Comparison of ENCODE assay signal across 8 cellular contexts in the genomic region with DNA sequence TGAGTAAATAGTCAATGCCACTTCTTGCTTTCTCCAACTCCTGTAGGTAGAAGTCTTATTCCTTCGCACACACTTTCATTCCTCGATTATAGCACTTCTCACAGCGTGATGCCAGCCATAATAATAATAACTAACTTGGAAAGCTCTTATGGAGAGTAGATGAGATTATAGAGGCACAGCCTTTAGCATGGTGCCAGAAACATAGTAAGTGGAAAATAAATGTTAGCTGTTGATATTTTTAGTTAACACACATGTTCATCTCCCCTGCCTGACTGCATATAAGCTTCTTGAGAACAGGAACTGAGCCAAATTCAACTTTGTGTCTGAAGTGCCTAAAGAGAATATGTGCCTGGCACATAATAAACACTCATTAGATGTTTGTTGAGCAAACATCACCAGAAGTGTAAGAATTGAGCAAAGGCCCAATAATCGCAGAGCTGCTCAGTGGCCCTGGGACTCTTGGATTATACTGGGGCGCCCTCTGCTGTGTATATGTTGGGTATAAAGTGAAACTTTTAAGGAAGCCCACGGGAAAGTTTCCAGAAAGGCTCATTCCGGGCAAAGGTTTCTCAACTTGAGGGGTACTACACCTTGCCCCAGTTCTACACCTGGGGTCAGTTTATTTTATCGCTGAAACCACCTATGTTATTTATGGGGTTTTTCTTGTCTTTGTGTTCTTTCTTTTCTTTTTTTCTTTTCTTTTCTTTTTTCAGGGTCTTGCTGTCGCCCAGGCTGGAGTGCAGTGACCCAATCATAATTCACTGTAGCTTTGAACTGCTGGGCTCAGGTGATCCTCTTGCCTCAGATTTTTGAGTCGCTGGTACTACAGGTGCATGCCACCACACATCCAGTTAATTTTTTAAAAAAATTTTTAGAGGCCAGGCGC. TPM values are rescaled to one million over a fixed set of nuclear protein-coding genes. Genes with fewer than 3 reads are reported as not detected.
DNase-seq lines count a peak whose midpoint lies in the region; ATAC-seq and TF ChIP-seq lines count a peak whose summit lies in the region.

No MANE protein-coding gene starts in this region.

- H3K4me1 ChIP-seq in MM.1S (ENCODE audit: low read length) (peaks cover 8% of the 10 kb centered on the region; the same call in 1 of the 2 replicates), psoas muscle (no peaks in the 10 kb centered on the region)

- no peak overlapping the region for H3K27ac Mint-ChIP-seq in activated naive CD4-positive, alpha-beta T cell treated with anti-CD3 and anti-CD28 coated beads, Interleukin-2, amount 10 ng/mL, durations not matched to agents 7 days and 5 days

- H4K20me1 ChIP-seq in MM.1S (ENCODE audit: insufficient read depth, low read length): no peaks in the 10 kb centered on the region

- no peaks in the 10 kb centered on the region for H3K9me2 ChIP-seq in MM.1S (replicated peaks; ENCODE audit: insufficient read depth, low read length)

- intact Hi-C loops in psoas muscle (cut with DNase I): loop anchor here (2.0 to 5.0 kb wide), 2 partner anchors 112 to 113 kb away; no protein-coding TSS in a partner anchor

- peak overlapping the region; percentile 60 for H2AFZ ChIP-seq in MM.1S (ENCODE audit: low read length)

- DNase-seq in COLO829 (ENCODE audit: low spot score): peak; percentile 73
- DNase-seq in MM.1S: peak; percentile 71
- peak; percentile 28 for DNase-seq in SK-N-DZ (ENCODE audit: low spot score)
- peak; percentile 72 for DNase-seq in activated naive CD4-positive, alpha-beta T cell treated with anti-CD3 and anti-CD28 coated beads, Interleukin-2, amount 10 ng/mL, durations not matched to agents 7 days and 5 days
- DNase-seq in glomerular visceral epithelial cell (ENCODE audit: extremely low spot score): peak; percentile 61
- DNase-seq in psoas muscle: peak; percentile 53 to 76

- H3K4me2 ChIP-seq in MM.1S (ENCODE audit: low read depth, low read length): peak overlapping the region; percentile 58; the same call in 1 of the 2 replicates

- no peaks in the 10 kb centered on the region for H3K4me1 Mint-ChIP-seq in activated naive CD4-positive, alpha-beta T cell treated with anti-CD3 and anti-CD28 coated beads, Interleukin-2, amount 10 ng/mL, durations not matched to agents 7 days and 5 days

- H3F3A ChIP-seq in MM.1S (ENCODE audit: insufficient read depth, low read length): no peaks in the 10 kb centered on the region

- H3K27me3 ChIP-seq in MM.1S (replicated peaks; ENCODE audit: insufficient read depth, low read length): no peaks in the 10 kb centered on the region
- H3K27me3 ChIP-seq in psoas muscle (ENCODE audit: insufficient read depth in 3 of 3, low read length in 2 of 3): no peaks in the 10 kb centered on the region

- H3K36me3 ChIP-seq in MM.1S (replicated peaks; ENCODE audit: insufficient read depth, low read length) (no peaks in the 10 kb centered on the region), psoas muscle (ENCODE audit: insufficient read depth in 1 of 2, low read depth in 1 of 2) (no peaks in the 10 kb centered on the region)

- WGBS in psoas muscle, 3 donors: 40 to 46% (median 44%) methylated on average over 11 of the region's 11 CpGs

- H3K9me3 ChIP-seq in MM.1S (replicated peaks; ENCODE audit: insufficient read depth, low read length) (no peaks in the 10 kb centered on the region), psoas muscle (no peaks in the 10 kb centered on the region)

- no peak overlapping the region for H3K4me3 ChIP-seq in MM.1S (ENCODE audit: low read length)
- peak overlapping the region; percentile 48 for H3K4me3 ChIP-seq in psoas muscle

- CTCF ChIA-PET in activated naive CD4-positive, alpha-beta T cell treated with anti-CD3 and anti-CD28 coated beads, Interleukin-2, amount 10 ng/mL, durations not matched to agents 7 days and 5 days (lab: Charles Lee): interaction anchor here (0.8 to 5.7 kb wide), 25 partner anchors 9 to 1604 kb away, joined by 3 to 55 read pairs (median 5); partner anchors contain the start of gene ALKBH8

- no peaks in the 10 kb centered on the region for H3K36me3 Mint-ChIP-seq in activated naive CD4-positive, alpha-beta T cell treated with anti-CD3 and anti-CD28 coated beads, Interleukin-2, amount 10 ng/mL, durations not matched to agents 7 days and 5 days

- H3K4me3 Mint-ChIP-seq in activated naive CD4-positive, alpha-beta T cell treated with anti-CD3 and anti-CD28 coated beads, Interleukin-2, amount 10 ng/mL, durations not matched to agents 7 days and 5 days: no peak overlapping the region

- H3K9me3 Mint-ChIP-seq in activated naive CD4-positive, alpha-beta T cell treated with anti-CD3 and anti-CD28 coated beads, Interleukin-2, amount 10 ng/mL, durations not matched to agents 7 days and 5 days: no peaks in the 10 kb centered on the region

- peak; percentile 74 for TF ChIP-seq CTCF in MM.1S (IDR thresholded peaks at IDR 0.05; ENCODE audit: low read length)
- peak; percentile 72 for TF ChIP-seq CTCF in psoas muscle (IDR thresholded peaks at IDR 0.05)

- H3K79me2 ChIP-seq in MM.1S (ENCODE audit: low read length): no peaks in the 10 kb centered on the region

- ATAC-seq in GM21576 (IDR thresholded peaks at IDR 0.05; ENCODE audit: unreplicated experiment): peak; percentile 76
- ATAC-seq in psoas muscle: peak; percentile 78 to 96 (median 86)
- ATAC-seq in GM19397 (IDR thresholded peaks at IDR 0.05; ENCODE audit: unreplicated experiment): no peak

- H3K27ac ChIP-seq in MM.1S (ENCODE audit: low read length): no peak overlapping the region
- no peak overlapping the region for H3K27ac ChIP-seq in psoas muscle

- H3K9ac ChIP-seq in MM.1S (ENCODE audit: low read length): no peak overlapping the region

- peaks cover 6% of the 10 kb centered on the region for H3K27me3 Mint-ChIP-seq in activated naive CD4-positive, alpha-beta T cell treated with anti-CD3 and anti-CD28 coated beads, Interleukin-2, amount 10 ng/mL, durations not matched to agents 7 days and 5 days

RNA-seq across cellular contexts. Expression of gene SLN, which starts 22.3 kb away (rescaled TPM):
- polyA plus RNA-seq in SK-N-DZ (2014; cell fraction: cytosol; rRNA removed): not detected in 2 replicates
- polyA plus RNA-seq in SK-N-DZ (2014; cell fraction: nucleus; rRNA removed): not detected in 2 replicates
- total RNA-seq in psoas muscle: 1,000 to 10,000 TPM; 1,477 to 8,637 (median 4,141) TPM
- polyA plus RNA-seq in psoas muscle: 1,000 to 10,000 TPM in 2 of 3 donors, 100 to 1,000 TPM in 1; 475 to 3,094 (median 2,485) TPM
